12 cellular contexts compared by ENCODE assay signal in the genomic region with DNA sequence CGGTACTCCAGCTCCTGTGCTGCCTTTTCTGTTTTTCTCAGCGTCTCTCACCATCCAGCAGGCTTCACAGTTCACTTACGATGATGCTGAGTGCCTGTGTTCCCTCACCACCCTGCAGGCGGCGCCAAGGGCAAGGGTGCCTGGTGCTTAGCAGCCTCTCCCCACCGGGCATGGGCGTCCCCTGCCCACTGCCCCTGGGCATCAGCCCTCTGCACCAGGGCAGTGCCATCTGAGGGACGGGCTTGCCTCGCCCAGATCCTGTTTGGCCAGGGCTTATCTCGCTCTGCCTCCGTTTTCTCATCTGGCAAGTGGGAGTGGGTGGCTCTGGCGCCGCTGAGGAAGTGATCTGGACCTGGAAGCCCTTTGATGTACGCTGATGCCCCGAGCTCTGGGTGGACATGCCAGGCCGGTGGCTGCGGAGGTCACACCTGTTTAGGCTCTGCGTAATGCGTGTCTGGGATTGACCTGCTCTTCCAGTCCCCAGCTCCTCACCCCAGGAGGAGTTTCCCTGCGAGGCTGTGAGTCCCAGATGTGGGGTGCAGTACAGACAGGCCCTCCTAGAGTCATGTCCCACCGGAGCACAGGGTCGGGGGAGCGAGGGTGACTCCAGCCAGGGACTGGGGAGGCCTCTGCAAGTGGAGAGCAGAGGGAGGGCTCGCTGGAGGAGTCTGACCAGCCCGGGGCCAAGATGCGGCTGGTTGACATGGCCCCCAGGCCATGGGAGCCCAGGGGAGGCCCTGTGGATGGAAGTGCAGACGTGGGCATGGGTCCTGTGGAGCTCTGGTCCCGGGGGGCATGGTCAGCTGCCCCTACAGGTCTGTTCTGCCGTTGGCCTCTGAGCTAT. TPM values are rescaled to one million over a fixed set of nuclear protein-coding genes. Genes with fewer than 3 reads are reported as not detected.
A peak's percentile ranks its signal among the peaks of the same experiment; 100 is the strongest.
DNase-seq lines count a peak whose midpoint lies in the region; ATAC-seq and TF ChIP-seq lines count a peak whose summit lies in the region.
"Had no signal": no experiment of that assay in that cellular context is flagged by ENCODE, and none has a peak within 500 bp of the region (broad histone marks: within the 10 kb centered on the region; RNA-seq: fewer than 3 reads in every experiment).

No MANE protein-coding gene starts in this region.

- no peak overlapping the region for H3K4me3 ChIP-seq in left ventricle myocardium inferior
- H3K4me3 ChIP-seq in heart right ventricle: no peak overlapping the region
- H3K4me3 ChIP-seq in OCI-LY1 (ENCODE audit: low read depth, low read length, poor library complexity, severe bottlenecking): no peak overlapping the region
- H3K4me3 ChIP-seq in endodermal cell (ENCODE audit: low read length): no peak overlapping the region
- H3K4me3 ChIP-seq: vagina had no signal

- peaks cover 65% of the 10 kb centered on the region for H3K4me1 ChIP-seq in left ventricle myocardium inferior
- peaks cover 23 to 78% (median 54%) of the 10 kb centered on the region in 9 donors for H3K4me1 ChIP-seq in heart right ventricle
- peaks cover 34% of the 10 kb centered on the region for H3K4me1 ChIP-seq in OCI-LY1 (ENCODE audit: insufficient read depth, low read length, severe bottlenecking)
- no peaks in the 10 kb centered on the region for H3K4me1 ChIP-seq in endodermal cell (ENCODE audit: control insufficient read depth, insufficient read depth, low read length)

- 84 to 88% methylated on average over 28 to 29 of the region's 29 CpGs for WGBS in heart right ventricle, 2 donors
- 92 to 95% methylated on average over 16 to 29 of the region's 29 CpGs for WGBS in endodermal cell (ENCODE audit: insufficient coverage in 1 of 2, insufficient read length in 1 of 2), 2 experiments

- TF ChIP-seq CTCF in left ventricle myocardium inferior (IDR thresholded peaks at IDR 0.05; ENCODE audit: borderline replicate concordance): no peak
- no peak for TF ChIP-seq CTCF in heart right ventricle (IDR thresholded peaks at IDR 0.05)
- TF ChIP-seq CTCF in OCI-LY1 (IDR thresholded peaks at IDR 0.05; ENCODE audit: low read length): peak; percentile 69
- peak; percentile 63 for TF ChIP-seq CTCF in endodermal cell (conservative IDR thresholded peaks at IDR 0.05)

- H3K27ac ChIP-seq in left ventricle myocardium inferior (replicated peaks): peak overlapping the region; percentile 62
- H3K27ac ChIP-seq in heart right ventricle: peak overlapping the region in 1 of 10 donors; percentile 33
- no peak overlapping the region for H3K27ac ChIP-seq in OCI-LY1 (ENCODE audit: low read depth, low read length, poor library complexity, severe bottlenecking)
- H3K27ac ChIP-seq in endodermal cell (ENCODE audit: low read depth, low read length): peak overlapping the region; percentile 78
- H3K27ac ChIP-seq: vagina had no signal

- H3F3A ChIP-seq in OCI-LY1 (ENCODE audit: insufficient read depth, low read length): no peaks in the 10 kb centered on the region

- no peaks in the 10 kb centered on the region for H3K36me3 Mint-ChIP-seq in endodermal cell (ENCODE audit: low read depth)
- H3K36me3 Mint-ChIP-seq in activated T-helper 1 cell treated with anti-CD3 and anti-CD28 coated beads, Interleukin-12 subunit alpha, Interleukin-12 subunit beta, Interleukin-2, Interleukin-4 antibody, amounts not matched to agents 30 ng/mL and 10 ng/mL and 1 ng/mL, durations not matched to agents 14 hours and 24 hours and 36 hours (ENCODE audit: low read depth): no peaks in the 10 kb centered on the region

- H3K9me3 Mint-ChIP-seq in endodermal cell: no peaks in the 10 kb centered on the region
- H3K9me3 Mint-ChIP-seq in activated T-helper 1 cell treated with anti-CD3 and anti-CD28 coated beads, Interleukin-12 subunit alpha, Interleukin-12 subunit beta, Interleukin-2, Interleukin-4 antibody, amounts not matched to agents 30 ng/mL and 10 ng/mL and 1 ng/mL, durations not matched to agents 14 hours and 24 hours and 36 hours: no peaks in the 10 kb centered on the region

- intact Hi-C loops in left ventricle myocardium inferior (cut with micrococcal nuclease): no loop called here
- intact Hi-C loops in heart right ventricle (cut with DNase I): loop anchor here in 3 of 10 donors (5.0 kb wide), 2 partner anchors 36 to 41 kb away; no protein-coding TSS in a partner anchor
- intact Hi-C loops in activated T-helper 1 cell treated with anti-CD3 and anti-CD28 coated beads, Interleukin-12 subunit alpha, Interleukin-12 subunit beta, Interleukin-2, Interleukin-4 antibody, amounts not matched to agents 30 ng/mL and 10 ng/mL and 1 ng/mL, durations not matched to agents 14 hours and 24 hours and 36 hours (cut with micrococcal nuclease): no loop called here

- H3K9me2 ChIP-seq in OCI-LY1 (ENCODE audit: low read depth, low read length): no peaks in the 10 kb centered on the region

- H3K27me3 ChIP-seq in left ventricle myocardium inferior (ENCODE audit: low read depth) (no peaks in the 10 kb centered on the region), heart right ventricle (no peaks in the 10 kb centered on the region), OCI-LY1 (ENCODE audit: insufficient read depth, low read length) (peaks cover 4% of the 10 kb centered on the region; the same call in 1 of the 2 replicates), endodermal cell (ENCODE audit: control insufficient read depth, insufficient read depth, low read length, poor library complexity, severe bottlenecking) (no peaks in the 10 kb centered on the region)
- H3K27me3 ChIP-seq: vagina had no signal

- H3K4me1 Mint-ChIP-seq in endodermal cell: peaks cover 9% of the 10 kb centered on the region
- peaks cover 11% of the 10 kb centered on the region for H3K4me1 Mint-ChIP-seq in activated T-helper 1 cell treated with anti-CD3 and anti-CD28 coated beads, Interleukin-12 subunit alpha, Interleukin-12 subunit beta, Interleukin-2, Interleukin-4 antibody, amounts not matched to agents 30 ng/mL and 10 ng/mL and 1 ng/mL, durations not matched to agents 14 hours and 24 hours and 36 hours (ENCODE audit: low read depth)

- no peak overlapping the region for H3K4me2 ChIP-seq in OCI-LY1 (ENCODE audit: low read length)

- no peak for DNase-seq in left ventricle myocardium inferior
- no peak for DNase-seq in heart right ventricle
- peak; percentile 85 for DNase-seq in endodermal cell
- no peak for DNase-seq in NCI-H2171 treated with DMSO at 0.1 percent for 48 hours (lab: John Stamatoyannopoulos, UW)
- DNase-seq in activated T-helper 1 cell treated with anti-CD3 and anti-CD28 coated beads, Interleukin-12 subunit alpha, Interleukin-12 subunit beta, Interleukin-2, Interleukin-4 antibody, amounts not matched to agents 30 ng/mL and 10 ng/mL and 1 ng/mL, durations not matched to agents 14 hours and 24 hours and 36 hours (ENCODE audit: low spot score): no peak
- DNase-seq: effector CD8-positive, alpha-beta T cell; GOT3; NCI-H2227 treated with DMSO at 0.1 percent for 48 hours had no signal

- H3K27ac Mint-ChIP-seq in endodermal cell: peak overlapping the region; percentile 48
- H3K27ac Mint-ChIP-seq in activated T-helper 1 cell treated with anti-CD3 and anti-CD28 coated beads, Interleukin-12 subunit alpha, Interleukin-12 subunit beta, Interleukin-2, Interleukin-4 antibody, amounts not matched to agents 30 ng/mL and 10 ng/mL and 1 ng/mL, durations not matched to agents 14 hours and 24 hours and 36 hours: no peak overlapping the region

- no peak overlapping the region for H2AFZ ChIP-seq in OCI-LY1 (ENCODE audit: low read length)

- H3K9me3 ChIP-seq in left ventricle myocardium inferior (replicated peaks): no peaks in the 10 kb centered on the region
- H3K9me3 ChIP-seq in heart right ventricle: no peaks in the 10 kb centered on the region
- H3K9me3 ChIP-seq in OCI-LY1 (ENCODE audit: low read length): no peaks in the 10 kb centered on the region
- H3K9me3 ChIP-seq in endodermal cell (ENCODE audit: control insufficient read depth, low read length): no peaks in the 10 kb centered on the region
- H3K9me3 ChIP-seq: vagina had no signal

- H3K4me3 Mint-ChIP-seq in endodermal cell: no peak overlapping the region
- no peak overlapping the region for H3K4me3 Mint-ChIP-seq in activated T-helper 1 cell treated with anti-CD3 and anti-CD28 coated beads, Interleukin-12 subunit alpha, Interleukin-12 subunit beta, Interleukin-2, Interleukin-4 antibody, amounts not matched to agents 30 ng/mL and 10 ng/mL and 1 ng/mL, durations not matched to agents 14 hours and 24 hours and 36 hours

- H4K20me1 ChIP-seq in OCI-LY1 (ENCODE audit: insufficient read depth, low read length): no peaks in the 10 kb centered on the region

- no peaks in the 10 kb centered on the region for H3K27me3 Mint-ChIP-seq in endodermal cell (ENCODE audit: insufficient read depth)
- no peaks in the 10 kb centered on the region for H3K27me3 Mint-ChIP-seq in activated T-helper 1 cell treated with anti-CD3 and anti-CD28 coated beads, Interleukin-12 subunit alpha, Interleukin-12 subunit beta, Interleukin-2, Interleukin-4 antibody, amounts not matched to agents 30 ng/mL and 10 ng/mL and 1 ng/mL, durations not matched to agents 14 hours and 24 hours and 36 hours (ENCODE audit: insufficient read depth)

- ATAC-seq in heart right ventricle (no peak), HG03342 (IDR thresholded peaks at IDR 0.05; ENCODE audit: unreplicated experiment) (no peak), HG03280 (IDR thresholded peaks at IDR 0.05; ENCODE audit: unreplicated experiment) (no peak)

- H3K9ac ChIP-seq in OCI-LY1 (ENCODE audit: low read length) (no peak overlapping the region), endodermal cell (ENCODE audit: extremely low read depth, low read length, poor library complexity, severe bottlenecking) (no peak overlapping the region)

- H3K79me2 ChIP-seq in OCI-LY1 (ENCODE audit: insufficient read depth, low read length): no peaks in the 10 kb centered on the region

- H3K36me3 ChIP-seq in left ventricle myocardium inferior (peaks cover 18% of the 10 kb centered on the region), heart right ventricle (peaks cover 0 to 29% (median 11%) of the 10 kb centered on the region in 9 donors), OCI-LY1 (ENCODE audit: insufficient read depth, low read length) (no peaks in the 10 kb centered on the region), endodermal cell (ENCODE audit: control insufficient read depth, insufficient read depth, low read length) (peaks cover 14% of the 10 kb centered on the region)

RNA-seq across cellular contexts. Expression of a gene that starts 11.8 kb away (rescaled TPM):
- total RNA-seq in left ventricle myocardium inferior (10.9 TPM), heart right ventricle (10 to 100 TPM in 4 of 10 donors, 1 to 10 TPM in 6; 7.0 to 37.5 (median 9.0) TPM), endodermal cell (100 to 1,000 TPM; 145 to 152 TPM)
- 1 to 10 TPM; 8.6 to 10.0 TPM for polyA plus RNA-seq in heart right ventricle
- 164 TPM for polyA plus RNA-seq in endodermal cell (2013, experiment 1 of 2)
- polyA plus RNA-seq in endodermal cell (2013, experiment 2 of 2): 151 TPM
- total RNA-seq in activated T-helper 1 cell treated with anti-CD3 and anti-CD28 coated beads, Interleukin-12 subunit alpha, Interleukin-12 subunit beta, Interleukin-2, Interleukin-4 antibody, amounts not matched to agents 30 ng/mL and 10 ng/mL and 1 ng/mL, durations not matched to agents 14 hours and 24 hours and 36 hours: 30.6 and 32.0 TPM in 2 replicates

RNA-seq across cellular contexts. Expression of a gene that starts 44.4 kb away (rescaled TPM):
- total RNA-seq in left ventricle myocardium inferior (0.11 TPM), heart right ventricle (under 1 TPM in 6 of 10 donors, not detected in 4; 0.04 to 0.11 (median 0.07) TPM), endodermal cell (1 to 10 TPM in 1 of 2 donors, under 1 TPM in 1; 0.66 to 1.6 TPM)
- polyA plus RNA-seq in heart right ventricle: under 1 TPM; 0.04 to 0.07 TPM
- 0.07 TPM for polyA plus RNA-seq in endodermal cell (2013, experiment 1 of 2)
- not detected for polyA plus RNA-seq in endodermal cell (2013, experiment 2 of 2)
- total RNA-seq in activated T-helper 1 cell treated with anti-CD3 and anti-CD28 coated beads, Interleukin-12 subunit alpha, Interleukin-12 subunit beta, Interleukin-2, Interleukin-4 antibody, amounts not matched to agents 30 ng/mL and 10 ng/mL and 1 ng/mL, durations not matched to agents 14 hours and 24 hours and 36 hours: 0.05 TPM in 1 of 2 replicates, not detected in the other

Comparison
In these comparisons a context has a peak if more than half of its experiments do, and no peak if none do; other contexts are left out.
1. CTCF ChIP-seq: peak in OCI-LY1 (single experiment) and endodermal cell (single experiment); none in left ventricle myocardium inferior (single experiment) and heart right ventricle (0 of 9).